ENCODE assay signal across 11 cellular contexts in genomic region chr3:99938270-99938955, GRCh38.
DNase-seq lines count a peak whose midpoint lies in the region; ATAC-seq and TF ChIP-seq lines count a peak whose summit lies in the region.
"Had no signal": no experiment of that assay in that cellular context is flagged by ENCODE, and none has a peak within 500 bp of the region (broad histone marks: within the 10 kb centered on the region; RNA-seq: fewer than 3 reads in every experiment).

No MANE protein-coding gene starts in this region.

- H3K36me3 Mint-ChIP-seq in stimulated activated naive B cell treated with anti-CD40 and anti-IgM and Interleukin-4, amounts not matched to agents 10 μg/mL and 1 μg/mL and 100 μg/mL, for 72 hours, result peaks cover 3 to 15% of the 10 kb centered on the region in 2 donors
- H3K36me3 Mint-ChIP-seq: naive B cell had no signal

- H3K4me1 Mint-ChIP-seq in stimulated activated naive B cell treated with anti-CD40 and anti-IgM and Interleukin-4, amounts not matched to agents 10 μg/mL and 1 μg/mL and 100 μg/mL, for 72 hours, result peaks cover 15 to 41% of the 10 kb centered on the region in 2 donors

- ATAC-seq in GM18909 (IDR thresholded peaks at IDR 0.05; ENCODE audit: poor library complexity, unreplicated experiment) (peak; percentile 65), HG03457 (IDR thresholded peaks at IDR 0.05; ENCODE audit: unreplicated experiment) (peak; percentile 41)
- ATAC-seq in stimulated activated naive B cell treated with anti-CD40 and anti-IgM and Interleukin-4, amounts not matched to agents 10 μg/mL and 1 μg/mL and 100 μg/mL, for 72 hours (replicated peaks), result peak; percentile 74 to 77

- H3K4me3 Mint-ChIP-seq in stimulated activated naive B cell treated with anti-CD40 and anti-IgM and Interleukin-4, amounts not matched to agents 10 μg/mL and 1 μg/mL and 100 μg/mL, for 72 hours, result peak overlapping the region; percentile 18 to 65

- H3K27ac Mint-ChIP-seq in stimulated activated naive B cell treated with anti-CD40 and anti-IgM and Interleukin-4, amounts not matched to agents 10 μg/mL and 1 μg/mL and 100 μg/mL, for 72 hours, result peak overlapping the region; percentile 77

- H3K9me3 Mint-ChIP-seq in stimulated activated naive B cell treated with anti-CD40 and anti-IgM and Interleukin-4, amounts not matched to agents 10 μg/mL and 1 μg/mL and 100 μg/mL, for 72 hours, result no peaks in the 10 kb centered on the region
- H3K9me3 Mint-ChIP-seq: naive B cell had no signal

- DNase-seq in choroid plexus epithelial cell (ENCODE audit: low read depth), result peak; percentile 75
- no peak for DNase-seq in stimulated activated naive B cell treated with anti-CD40 and anti-IgM and Interleukin-4, amounts not matched to agents 10 μg/mL and 1 μg/mL and 100 μg/mL, for 72 hours
- DNase-seq in dedifferentiated amniotic fluid mesenchymal stem cell (ENCODE audit: extremely low spot score), result no peak
- DNase-seq in MV-4-11 (lab: John Stamatoyannopoulos, UW), result no peak
- no peak for DNase-seq in UCSD-AML1 (lab: John Stamatoyannopoulos, UW; ENCODE audit: unreplicated experiment)
- DNase-seq in COR-L47 (lab: John Stamatoyannopoulos, UW), result no peak
- DNase-seq: DND-41, hypothalamus had no signal

- H3K4me3 ChIP-seq in choroid plexus epithelial cell (ENCODE audit: low read depth, low read length), result no peak overlapping the region

- no peaks in the 10 kb centered on the region for H3K27me3 Mint-ChIP-seq in stimulated activated naive B cell treated with anti-CD40 and anti-IgM and Interleukin-4, amounts not matched to agents 10 μg/mL and 1 μg/mL and 100 μg/mL, for 72 hours
- H3K27me3 Mint-ChIP-seq: naive B cell had no signal

- no peak for TF ChIP-seq CTCF in choroid plexus epithelial cell (conservative IDR thresholded peaks at IDR 0.05; ENCODE audit: low read depth, low read length)
